In genomic region chr4:90220453-90220852, GRCh38 we compare ENCODE assay signal across 22 cellular contexts.
"Had no signal": no experiment of that assay in that cellular context is flagged by ENCODE, and none has a peak within 500 bp of the region (broad histone marks: within the 10 kb centered on the region; RNA-seq: fewer than 3 reads in every experiment).

No MANE protein-coding gene starts in this region.

- H3K4me3 ChIP-seq: ascending aorta, body of pancreas had no signal

- DNase-seq: activated CD4-positive, alpha-beta memory T cell treated with anti-CD3 and anti-CD28 coated beads for 36 hours; activated CD4-positive, alpha-beta T cell treated with anti-CD3 and anti-CD28 coated beads, Interleukin-2, amount 10 ng/mL, durations not matched to agents 7 days and 5 days; activated CD4-positive, CD25-positive, alpha-beta regulatory T cell; activated CD8-positive, alpha-beta memory T cell treated with anti-CD3 and anti-CD28 coated beads for 24 hours; activated effector memory CD4-positive, alpha-beta T cell treated with anti-CD3 and anti-CD28 coated beads, Interleukin-2, amount 50 U/mL, for 16 hours; activated naive CD4-positive, alpha-beta T cell treated with Interleukin-2 at 50 U/mL for 16 hours; activated naive CD8-positive, alpha-beta T cell treated with anti-CD3 and anti-CD28 coated beads, Interleukin-2, amount 50 U/mL, for 24 hours; activated T-cell treated with anti-CD3 and anti-CD28 coated beads, Interleukin-2, amount 50 U/mL, for 4 hours; amniotic stem cell; body of pancreas; central memory CD4-positive, alpha-beta T cell; NCI-H1105 treated with DMSO at 0.1 percent for 48 hours; NCI-H1436 treated with DMSO at 0.1 percent for 48 hours; NCI-H187; NCI-H2081; NCI-H345; NCI-H510A treated with DMSO at 0.1 percent for 48 hours; NK-92 treated with Interleukin-12 subunit alpha and Interleukin-12 subunit beta, amount 100 ng/mL, for 24 hours; OCI-M1; RPMI8226 had no signal

- H3K36me3 ChIP-seq: ascending aorta had no signal

- H3K27me3 ChIP-seq: ascending aorta, body of pancreas had no signal

- H3K4me1 ChIP-seq: ascending aorta had no signal

- H3K27ac ChIP-seq: ascending aorta, body of pancreas, VCaP had no signal

- H3K9me3 ChIP-seq: ascending aorta, body of pancreas had no signal
